In the genomic region with DNA sequence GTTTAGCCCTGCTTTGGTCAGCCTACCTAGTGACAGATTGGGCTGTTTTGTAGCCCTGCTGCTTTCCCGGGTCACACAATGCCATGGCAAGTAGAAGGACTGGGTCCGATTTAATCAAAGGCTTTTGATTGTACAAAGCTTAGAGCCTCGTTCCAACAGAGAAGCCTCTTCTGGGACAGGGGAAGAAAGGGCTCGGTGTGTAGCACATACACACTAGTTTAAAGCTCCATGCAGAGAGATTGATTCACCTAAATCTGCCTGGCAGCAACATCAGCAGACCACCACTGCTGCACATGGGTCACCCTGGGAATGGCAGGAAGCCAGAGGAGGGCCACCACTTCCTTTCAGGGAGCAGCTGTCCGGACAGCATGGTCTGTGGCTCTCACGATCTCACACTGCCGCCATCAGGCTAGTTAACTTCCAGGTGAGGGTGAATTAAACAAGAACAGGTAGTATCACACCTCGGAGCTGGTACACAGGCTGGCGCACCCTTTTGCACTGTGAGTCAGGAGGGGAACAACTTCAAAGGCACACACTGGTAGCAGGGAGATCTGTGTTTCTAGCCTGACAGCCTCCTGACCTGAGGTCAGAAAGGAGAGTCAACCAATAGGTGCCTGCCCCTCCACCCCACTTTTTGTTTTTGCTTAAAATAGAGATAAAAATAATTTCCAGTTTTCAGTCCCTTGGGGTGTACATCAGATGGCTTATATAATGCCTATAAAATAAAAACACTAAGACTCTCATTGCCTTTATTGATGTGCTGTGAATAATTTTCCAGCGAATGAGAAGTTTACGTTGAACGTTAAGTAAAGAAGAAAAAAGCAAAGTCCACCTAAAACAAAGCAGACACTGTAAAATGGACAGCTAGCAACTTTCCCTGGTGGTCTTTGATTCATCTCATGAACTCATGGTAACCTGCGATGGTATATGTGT, we compare ENCODE assay signal across 19 cellular contexts.
DNase-seq lines count a peak whose midpoint lies in the region; ATAC-seq and TF ChIP-seq lines count a peak whose summit lies in the region.
"Had no signal": no experiment of that assay in that cellular context is flagged by ENCODE, and none has a peak within 500 bp of the region (broad histone marks: within the 10 kb centered on the region; RNA-seq: fewer than 3 reads in every experiment).

No MANE protein-coding gene starts in this region.

- peaks cover 52% of the 10 kb centered on the region for H3K4me1 Mint-ChIP-seq in neural progenitor cell
- H3K4me1 Mint-ChIP-seq: activated CD4-positive, alpha-beta T cell treated with anti-CD3 and anti-CD28 coated beads, Interleukin-2, amount 10 ng/mL, durations not matched to agents 7 days and 5 days had no signal

- DNase-seq in NCI-H82 (lab: John Stamatoyannopoulos, UW) (peak; percentile 18), NCI-H82 treated with DMSO at 0.1 percent for 48 hours (lab: John Stamatoyannopoulos, UW; ENCODE audit: unreplicated experiment) (no peak), HuH-7.5 (ENCODE audit: low spot score) (peak; percentile 26), WERI-Rb-1 (peak; percentile 68), neural progenitor cell (ENCODE audit: low spot score) (peak; percentile 43), OCI-M2 (lab: John Stamatoyannopoulos, UW; ENCODE audit: unreplicated experiment) (no peak), DMS153 (lab: John Stamatoyannopoulos, UW) (no peak)
- DNase-seq: activated CD4-positive, alpha-beta T cell treated with anti-CD3 and anti-CD28 coated beads, Interleukin-2, amount 10 ng/mL, durations not matched to agents 7 days and 5 days; activated CD8-positive, alpha-beta memory T cell treated with anti-CD3 and anti-CD28 coated beads, Interleukin-2, amount 50 U/mL, for 4 hours; activated effector memory CD4-positive, alpha-beta T cell treated with anti-CD3 and anti-CD28 coated beads, Interleukin-2, amount 50 U/mL, for 16 hours; DMS79; dorsolateral prefrontal cortex; erythroblast; NCI-H1105; NCI-H526 treated with DMSO at 0.1 percent for 48 hours had no signal

- H3K27ac ChIP-seq in WERI-Rb-1 = peak overlapping the region; percentile 27
- H3K27ac ChIP-seq in neural progenitor cell = no peak overlapping the region
- H3K27ac ChIP-seq: A549, dorsolateral prefrontal cortex had no signal

- H3K27me3 ChIP-seq in WERI-Rb-1 (ENCODE audit: insufficient read depth, low read depth, severe bottlenecking) = no peaks in the 10 kb centered on the region
- no peaks in the 10 kb centered on the region for H3K27me3 ChIP-seq in neural progenitor cell

- no peak overlapping the region for H3K4me3 Mint-ChIP-seq in neural progenitor cell
- H3K4me3 Mint-ChIP-seq: activated CD4-positive, alpha-beta T cell treated with anti-CD3 and anti-CD28 coated beads, Interleukin-2, amount 10 ng/mL, durations not matched to agents 7 days and 5 days; mesothelial cell of epicardium; neural crest cell had no signal

- H3K4me3 ChIP-seq in WERI-Rb-1 (ENCODE audit: low read depth, low read length) (no peak overlapping the region), neural progenitor cell (no peak overlapping the region)
- H3K4me3 ChIP-seq: A549, dorsolateral prefrontal cortex had no signal

- H3K36me3 ChIP-seq in WERI-Rb-1 (no peaks in the 10 kb centered on the region), neural progenitor cell (no peaks in the 10 kb centered on the region)

- H3K27me3 Mint-ChIP-seq in neural progenitor cell (ENCODE audit: insufficient read depth, low read depth) = peaks cover 6% of the 10 kb centered on the region

- no peaks in the 10 kb centered on the region for H4K20me1 ChIP-seq in neural progenitor cell (ENCODE audit: low read depth)

- peaks cover 17% of the 10 kb centered on the region for H3K4me1 ChIP-seq in neural progenitor cell
- H3K4me1 ChIP-seq: A549 had no signal

- no peak overlapping the region for H3K9ac ChIP-seq in neural progenitor cell

- H2AFZ ChIP-seq in neural progenitor cell (replicated peaks) = peak overlapping the region; percentile 64

- H3K4me2 ChIP-seq in neural progenitor cell = peak overlapping the region; percentile 45
- H3K4me2 ChIP-seq: A549 had no signal

- no peaks in the 10 kb centered on the region for H3K36me3 Mint-ChIP-seq in neural progenitor cell
- H3K36me3 Mint-ChIP-seq: mesothelial cell of epicardium had no signal

- peak overlapping the region; percentile 96 for H3K27ac Mint-ChIP-seq in neural progenitor cell
- H3K27ac Mint-ChIP-seq: activated CD4-positive, alpha-beta T cell treated with anti-CD3 and anti-CD28 coated beads, Interleukin-2, amount 10 ng/mL, durations not matched to agents 7 days and 5 days; mesothelial cell of epicardium had no signal

- ATAC-seq in HG03175 (IDR thresholded peaks at IDR 0.05; ENCODE audit: unreplicated experiment) = no peak
- ATAC-seq: A549 had no signal

- H3K9me3 ChIP-seq in WERI-Rb-1 (ENCODE audit: severe bottlenecking) (no peaks in the 10 kb centered on the region), neural progenitor cell (ENCODE audit: low read depth) (no peaks in the 10 kb centered on the region)
- H3K9me3 ChIP-seq: A549 had no signal

- TF ChIP-seq CTCF in WERI-Rb-1 (IDR thresholded peaks at IDR 0.05; ENCODE audit: low read depth, low read length) (peak; percentile 39; the same call in 1 of the 2 replicates), neural progenitor cell (IDR thresholded peaks at IDR 0.05) (no peak)

- H3K79me2 ChIP-seq in neural progenitor cell (ENCODE audit: low read depth) = no peaks in the 10 kb centered on the region

- no peaks in the 10 kb centered on the region for H3K9me3 Mint-ChIP-seq in neural progenitor cell
- H3K9me3 Mint-ChIP-seq: activated CD4-positive, alpha-beta T cell treated with anti-CD3 and anti-CD28 coated beads, Interleukin-2, amount 10 ng/mL, durations not matched to agents 7 days and 5 days; mesothelial cell of epicardium; neural crest cell had no signal

- peaks cover 6% of the 10 kb centered on the region for H3F3A ChIP-seq in neural progenitor cell (ENCODE audit: low read depth)

Comparison
In these comparisons a context has a peak if more than half of its experiments do, and no peak if none do; other contexts are left out.
1. DNase-seq: peak in NCI-H82 (single experiment), HuH-7.5 (single experiment), WERI-Rb-1 (single experiment) and neural progenitor cell (single experiment); none in NCI-H82 treated with DMSO at 0.1 percent for 48 hours (single experiment), OCI-M2 (single experiment) and DMS153 (single experiment).